In genomic region chr4:95255396-95256107, GRCh38 we compare ENCODE assay signal across 15 cellular contexts.
DNase-seq lines count a peak whose midpoint lies in the region; ATAC-seq, FAIRE-seq and TF ChIP-seq lines count a peak whose summit lies in the region.
"Had no signal": no experiment of that assay in that cellular context is flagged by ENCODE, and none has a peak within 500 bp of the region (broad histone marks: within the 10 kb centered on the region; RNA-seq: fewer than 3 reads in every experiment).

No MANE protein-coding gene starts in this region.

- no peak overlapping the region for H3K4me3 Mint-ChIP-seq in H9
- no peak overlapping the region for H3K4me3 Mint-ChIP-seq in activated CD4-positive, alpha-beta T cell treated with anti-CD3 and anti-CD28 coated beads, Interleukin-2, amount 10 ng/mL, durations not matched to agents 7 days and 5 days
- H3K4me3 Mint-ChIP-seq: activated T-cell treated with anti-CD3 and anti-CD28 coated beads, Interleukin-2, amount 50 U/mL, for 4 hours; natural killer cell treated with Interleukin-12 subunit alpha and Interleukin-12 subunit beta and Interleukin-15 and Interleukin-18, amount 100 ng/mL, for 72 hours had no signal

- H3K4me2 ChIP-seq in H9 (ENCODE audit: insufficient read depth, insufficient read length, low read length) = no peak overlapping the region
- H3K4me2 ChIP-seq in K562 (ENCODE audit: insufficient read depth, low read length) = peak overlapping the region; percentile 71

- H2AFZ ChIP-seq in H9 (ENCODE audit: low read length) = no peak overlapping the region
- H2AFZ ChIP-seq in K562 (ENCODE audit: low read depth, low read length) = peak overlapping the region; percentile 80

- H4K20me1 ChIP-seq in H9 (ENCODE audit: control insufficient read depth, insufficient read depth, insufficient read length) (no peaks in the 10 kb centered on the region), K562 (replicated peaks; ENCODE audit: control insufficient read depth, insufficient read depth, low read length) (no peaks in the 10 kb centered on the region)

- CTCF ChIA-PET in K562 (lab: Yijun Ruan, JAX; ENCODE audit: low intra/inter-chr PET ratio) = no interaction called here
- CTCF ChIA-PET in activated CD4-positive, alpha-beta T cell treated with anti-CD3 and anti-CD28 coated beads, Interleukin-2, amount 10 ng/mL, durations not matched to agents 7 days and 5 days (lab: Charles Lee) = no interaction called here

- intact Hi-C loops in K562 (cut with micrococcal nuclease) = loop anchor here (5.0 kb wide), 1 partner anchor 38 kb away; no protein-coding TSS in a partner anchor
- intact Hi-C loops in heart left ventricle (cut with DNase I) = no loop called here
- intact Hi-C loops in sciatic nerve (cut with DNase I) = no loop called here

- H3K23ac ChIP-seq in H9 (ENCODE audit: insufficient read length, low read depth, low read length) = no peak overlapping the region

- H3K9ac ChIP-seq in H9 (ENCODE audit: extremely low read depth, insufficient read length, low read length) (no peak overlapping the region), K562 (ENCODE audit: insufficient read depth in 1 of 2, low read depth in 2 of 2, low read length in 2 of 2) (peak overlapping the region; percentile 39 to 70; a peak in 3 of 4 replicates)

- H3K9me1 ChIP-seq in K562 (ENCODE audit: control insufficient read depth, insufficient read depth, low read length) = no peaks in the 10 kb centered on the region

- H4K5ac ChIP-seq in H9 (ENCODE audit: insufficient read length, low read depth, low read length) = no peak overlapping the region

- no peak overlapping the region for H2BK5ac ChIP-seq in H9 (ENCODE audit: insufficient read length, low read length)

- no peak for TF ChIP-seq RAD21 in K562 (CRISPR knock-in tag; conservative IDR thresholded peaks at IDR 0.05 in 1 of 2, IDR thresholded peaks at IDR 0.05 in 1 of 2)

- no peak overlapping the region for H2BK20ac ChIP-seq in H9 (ENCODE audit: low read depth, low read length, poor library complexity, severe bottlenecking)

- H3K27me3 ChIP-seq in H9 (ENCODE audit: insufficient read depth, low read length) (no peaks in the 10 kb centered on the region), K562 (ENCODE audit: control insufficient read depth in 2 of 2, insufficient read depth in 2 of 2, low read length in 2 of 2) (no peaks in the 10 kb centered on the region), heart left ventricle (no peaks in the 10 kb centered on the region)

- no peaks in the 10 kb centered on the region for H3K36me3 Mint-ChIP-seq in H9 (ENCODE audit: insufficient read depth in 1 of 3, low read depth in 3 of 3)
- no peaks in the 10 kb centered on the region for H3K36me3 Mint-ChIP-seq in activated CD4-positive, alpha-beta T cell treated with anti-CD3 and anti-CD28 coated beads, Interleukin-2, amount 10 ng/mL, durations not matched to agents 7 days and 5 days (ENCODE audit: low read depth)
- H3K36me3 Mint-ChIP-seq: natural killer cell treated with Interleukin-12 subunit alpha and Interleukin-12 subunit beta and Interleukin-15 and Interleukin-18, amount 100 ng/mL, for 72 hours had no signal

- no peaks in the 10 kb centered on the region for H3K36me3 ChIP-seq in K562 (ENCODE audit: control insufficient read depth, insufficient read depth, low read length)
- H3K36me3 ChIP-seq in heart left ventricle = no peaks in the 10 kb centered on the region

- TF ChIP-seq POLR2A in K562 (conservative IDR thresholded peaks at IDR 0.05) (no peak), heart left ventricle (IDR thresholded peaks at IDR 0.05) (no peak)

- H3K56ac ChIP-seq in H9 (ENCODE audit: insufficient read length, low read depth, low read length) = no peak overlapping the region

- H3K14ac ChIP-seq in H9 (ENCODE audit: insufficient read depth, low read length) = no peak overlapping the region

- POLR2A ChIA-PET in K562 (lab: Yijun Ruan, JAX) = interaction anchor here (1.2 to 1.4 kb wide), 3 partner anchors 10 to 47 kb away, joined by 3 to 5 read pairs (median 5); no protein-coding TSS in a partner anchor
- POLR2A ChIA-PET in activated CD4-positive, alpha-beta T cell treated with anti-CD3 and anti-CD28 coated beads, Interleukin-2, amount 10 ng/mL, durations not matched to agents 7 days and 5 days (lab: Charles Lee) = no interaction called here

- H3K9me3 ChIP-seq in H9 (ENCODE audit: control insufficient read depth, low read depth, low read length) (no peaks in the 10 kb centered on the region), K562 (replicated peaks; ENCODE audit: control insufficient read depth, insufficient read depth, low read depth, low read length) (no peaks in the 10 kb centered on the region; the same call in 1 of the 2 replicates), heart left ventricle (no peaks in the 10 kb centered on the region)

- H3T11ph ChIP-seq in H9 (ENCODE audit: low read length) = no peak overlapping the region

- no peak overlapping the region; the same call in 1 of the 2 replicates for H3K4me3 ChIP-seq in K562
- H3K4me3 ChIP-seq in heart left ventricle = no peak overlapping the region

- no peaks in the 10 kb centered on the region for H3K27me3 Mint-ChIP-seq in H9 (ENCODE audit: low read depth)
- peaks cover 2% of the 10 kb centered on the region for H3K27me3 Mint-ChIP-seq in activated CD4-positive, alpha-beta T cell treated with anti-CD3 and anti-CD28 coated beads, Interleukin-2, amount 10 ng/mL, durations not matched to agents 7 days and 5 days

- WGBS in H9 (ENCODE audit: extremely low coverage, insufficient read length, low lambda C conversion rate) = no CpG with 5 or more reads among the region's 8 CpGs
- 5% methylated on average over 8 of the region's 8 CpGs for WGBS in K562 (ENCODE audit: insufficient coverage, low coverage, missing lambda C conversion rate)
- WGBS in heart left ventricle, 4 donors = 49 to 58% (median 55%) methylated on average over 8 of the region's 8 CpGs

- no peak overlapping the region for H4K91ac ChIP-seq in H9 (ENCODE audit: insufficient read length, low read depth, low read length)

- no peak overlapping the region for H2BK12ac ChIP-seq in H9 (ENCODE audit: insufficient read length, low read depth, low read length)

- ATAC-seq in K562 (peak; percentile 91), heart left ventricle (peak; percentile 51 to 92 (median 84)), sciatic nerve (peak; percentile 90), HG03039 (IDR thresholded peaks at IDR 0.05; ENCODE audit: unreplicated experiment) (no peak), HG03521 (IDR thresholded peaks at IDR 0.05; ENCODE audit: unreplicated experiment) (no peak)
- ATAC-seq: activated T-cell treated with anti-CD3 and anti-CD28 coated beads, Interleukin-2, amount 50 U/mL, for 4 hours; esophagus mucosa; natural killer cell treated with Interleukin-12 subunit alpha and Interleukin-12 subunit beta and Interleukin-15 and Interleukin-18, amount 100 ng/mL, for 72 hours had no signal

- H3K79me2 ChIP-seq in H9 (ENCODE audit: insufficient read depth, low read length) (no peaks in the 10 kb centered on the region), K562 (ENCODE audit: control insufficient read depth, insufficient read depth, low read length) (no peaks in the 10 kb centered on the region)

- H3K27ac ChIP-seq in H9 (ENCODE audit: insufficient read length, low read depth, low read length) = no peak overlapping the region
- peak overlapping the region; percentile 64 for H3K27ac ChIP-seq in K562 (ENCODE audit: extremely low read depth, low read depth, low read length)
- H3K27ac ChIP-seq in heart left ventricle = peak overlapping the region in 6 of 12 donors; percentile 6 to 48 (median 16)
- H3K27ac ChIP-seq: C4-2B had no signal

- H3K4me1 ChIP-seq in H9 (ENCODE audit: insufficient read depth, low read length) (no peaks in the 10 kb centered on the region; the same call in 1 of the 2 replicates), K562 (replicated peaks in 1 of 2; ENCODE audit: control insufficient read depth in 2 of 2, insufficient read depth in 2 of 2, low read length in 2 of 2) (peaks cover 20 to 22% of the 10 kb centered on the region in 2 experiments), heart left ventricle (peaks cover 0 to 3% (median 0%) of the 10 kb centered on the region in 12 donors)

- peak overlapping the region; percentile 28 for H4K8ac ChIP-seq in H9 (replicated peaks; ENCODE audit: insufficient read length, low read depth, low read length)

- TF ChIP-seq CTCF in H9 (conservative IDR thresholded peaks at IDR 0.05) (no peak), K562 (IDR thresholded peaks at IDR 0.05 in 2 of 3, conservative IDR thresholded peaks at IDR 0.05 in 1 of 3; ENCODE audit: insufficient read depth in 2 of 3, low read depth in 1 of 3, low read length in 3 of 3) (no peak), heart left ventricle (IDR thresholded peaks at IDR 0.05) (no peak)

- no peaks in the 10 kb centered on the region for H3K23me2 ChIP-seq in H9 (ENCODE audit: insufficient read length, low read depth, low read length, poor library complexity, severe bottlenecking)

- no peak overlapping the region for H2BK120ac ChIP-seq in H9 (ENCODE audit: low read depth, low read length, poor library complexity, severe bottlenecking)

- no peak overlapping the region for H3K4ac ChIP-seq in H9 (ENCODE audit: low read depth, low read length)

- H3K4me1 Mint-ChIP-seq in H9 = no peaks in the 10 kb centered on the region
- H3K4me1 Mint-ChIP-seq in activated CD4-positive, alpha-beta T cell treated with anti-CD3 and anti-CD28 coated beads, Interleukin-2, amount 10 ng/mL, durations not matched to agents 7 days and 5 days = no peaks in the 10 kb centered on the region

- H3K18ac ChIP-seq in H9 (ENCODE audit: insufficient read length, low read depth, low read length) = no peak overlapping the region

- FAIRE-seq in K562 (lab: Jason Lieb, UNC) = peak; percentile 88
- FAIRE-seq: kidney had no signal

- no peak overlapping the region for H2BK15ac ChIP-seq in H9 (ENCODE audit: low read depth, low read length)

- 0 out of 2 replicates have a peak, but pooled peaks have one; percentile 30 for TF ChIP-seq EP300 in K562 (IDR thresholded peaks at IDR 0.05; ENCODE audit: low read length)

- BruUV-seq in K562 (replicated peaks; lab: Mats Ljungman, UMichigan) = no TSS peak

- in situ Hi-C loops in K562 (cut with MboI) = no loop called here

- H2AK5ac ChIP-seq in H9 (ENCODE audit: insufficient read length, low read length) = no peak overlapping the region

- no peaks in the 10 kb centered on the region for H3K79me1 ChIP-seq in H9 (ENCODE audit: insufficient read depth, low read depth, low read length, poor library complexity, severe bottlenecking)

- no peak for DNase-seq in H9
- peak; percentile 33 to 70 (median 50) for DNase-seq in K562 (ENCODE audit: extremely low read depth in 1 of 4, low spot score in 3 of 4)
- peak in 2 of 5 donors; percentile 31 to 36 for DNase-seq in heart left ventricle
- DNase-seq in sciatic nerve (ENCODE audit: low spot score) = no peak
- no peak for DNase-seq in activated CD4-positive, alpha-beta T cell treated with anti-CD3 and anti-CD28 coated beads, Interleukin-2, amount 10 ng/mL, durations not matched to agents 7 days and 5 days
- no peak for DNase-seq in NCI-H2171 (lab: John Stamatoyannopoulos, UW)
- DNase-seq: activated CD4-positive, CD25-positive, alpha-beta regulatory T cell treated with anti-CD3 and anti-CD28 coated beads, Interleukin-2, amount 50 U/mL, for 72 hours; activated T-cell treated with anti-CD3 and anti-CD28 coated beads, Interleukin-2, amount 50 U/mL, for 4 hours; kidney; SW 1271 had no signal

- H3K9me3 Mint-ChIP-seq in H9 = no peaks in the 10 kb centered on the region
- no peaks in the 10 kb centered on the region for H3K9me3 Mint-ChIP-seq in activated CD4-positive, alpha-beta T cell treated with anti-CD3 and anti-CD28 coated beads, Interleukin-2, amount 10 ng/mL, durations not matched to agents 7 days and 5 days
- H3K9me3 Mint-ChIP-seq: activated T-cell treated with anti-CD3 and anti-CD28 coated beads, Interleukin-2, amount 50 U/mL, for 4 hours; natural killer cell treated with Interleukin-12 subunit alpha and Interleukin-12 subunit beta and Interleukin-15 and Interleukin-18, amount 100 ng/mL, for 72 hours had no signal

- H3K27ac Mint-ChIP-seq in H9 = no peak overlapping the region
- H3K27ac Mint-ChIP-seq in activated CD4-positive, alpha-beta T cell treated with anti-CD3 and anti-CD28 coated beads, Interleukin-2, amount 10 ng/mL, durations not matched to agents 7 days and 5 days = no peak overlapping the region
- H3K27ac Mint-ChIP-seq: natural killer cell treated with Interleukin-12 subunit alpha and Interleukin-12 subunit beta and Interleukin-15 and Interleukin-18, amount 100 ng/mL, for 72 hours had no signal

Comparison
In these comparisons a context has a peak if more than half of its experiments do, and no peak if none do; other contexts are left out.
1. DNase-seq: peak in K562 (4 of 4); none in H9 (single experiment), sciatic nerve (single experiment), activated CD4-positive, alpha-beta T cell treated with anti-CD3 and anti-CD28 coated beads, Interleukin-2, amount 10 ng/mL, durations not matched to agents 7 days and 5 days (single experiment) and NCI-H2171 (single experiment).
2. ATAC-seq: peak in K562 (single experiment), heart left ventricle (4 of 4) and sciatic nerve (single experiment); none in HG03039 (single experiment) and HG03521 (single experiment).